In the genomic region with DNA sequence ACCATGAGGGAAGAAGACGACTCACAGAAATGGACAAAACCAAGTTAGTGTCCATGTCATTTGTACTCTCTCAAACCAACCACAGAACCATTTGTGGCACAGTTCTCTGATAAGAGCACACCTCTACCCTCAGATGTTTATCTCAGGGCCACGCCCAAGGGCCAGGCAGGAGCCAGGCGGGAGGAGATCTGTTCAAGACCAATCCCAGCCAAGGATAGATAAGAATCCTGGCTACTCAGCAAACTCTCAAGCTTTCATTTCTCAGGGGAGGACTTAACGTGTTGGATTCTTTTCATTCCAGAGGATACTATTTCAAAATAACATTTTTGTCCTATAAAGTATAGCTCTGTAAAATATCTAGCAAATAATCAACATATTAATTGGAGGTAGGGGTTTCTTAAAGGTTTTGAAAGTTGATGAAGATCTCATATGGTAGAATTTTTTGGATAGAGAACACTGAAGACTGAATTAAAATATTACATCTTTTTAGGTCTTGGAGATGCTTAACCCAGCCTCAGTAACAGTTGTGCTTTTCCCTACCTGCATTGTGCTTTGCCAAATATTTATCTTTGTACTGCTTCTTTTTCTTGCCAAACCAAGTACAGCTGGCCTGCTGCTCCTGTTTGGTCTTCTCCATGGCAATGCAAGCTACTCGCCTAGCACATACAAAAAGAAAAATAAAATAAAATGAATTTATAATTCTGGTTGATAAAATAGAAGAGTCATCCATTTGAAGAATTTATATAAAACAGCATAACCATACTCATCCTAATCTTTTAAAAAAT, we compare ENCODE assay signal across 2 cellular contexts.
TF ChIP-seq lines count a peak whose summit lies in the region.

No MANE protein-coding gene starts in this region.

TF ChIP-seq in A549, 52 proteins besides CTCF, POLR2A, EP300 and RAD21:
- TF ChIP-seq, protein P1, sequence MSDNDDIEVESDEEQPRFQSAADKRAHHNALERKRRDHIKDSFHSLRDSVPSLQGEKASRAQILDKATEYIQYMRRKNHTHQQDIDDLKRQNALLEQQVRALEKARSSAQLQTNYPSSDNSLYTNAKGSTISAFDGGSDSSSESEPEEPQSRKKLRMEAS (IDR thresholded peaks at IDR 0.05), result no peak
- TF ChIP-seq EHF (CRISPR knock-in tag; IDR thresholded peaks at IDR 0.05) (no peak), ZSCAN20 (CRISPR knock-in tag; IDR thresholded peaks at IDR 0.05) (no peak)

TF ChIP-seq in IMR-90, 13 proteins besides CTCF, POLR2A, EP300 and RAD21:
- TF ChIP-seq CEBPB (IDR thresholded peaks at IDR 0.05; ENCODE audit: low read depth, low read length), result no peak
- TF ChIP-seq, protein P2, sequence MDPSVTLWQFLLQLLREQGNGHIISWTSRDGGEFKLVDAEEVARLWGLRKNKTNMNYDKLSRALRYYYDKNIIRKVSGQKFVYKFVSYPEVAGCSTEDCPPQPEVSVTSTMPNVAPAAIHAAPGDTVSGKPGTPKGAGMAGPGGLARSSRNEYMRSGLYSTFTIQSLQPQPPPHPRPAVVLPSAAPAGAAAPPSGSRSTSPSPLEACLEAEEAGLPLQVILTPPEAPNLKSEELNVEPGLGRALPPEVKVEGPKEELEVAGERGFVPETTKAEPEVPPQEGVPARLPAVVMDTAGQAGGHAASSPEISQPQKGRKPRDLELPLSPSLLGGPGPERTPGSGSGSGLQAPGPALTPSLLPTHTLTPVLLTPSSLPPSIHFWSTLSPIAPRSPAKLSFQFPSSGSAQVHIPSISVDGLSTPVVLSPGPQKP (IDR thresholded peaks at IDR 0.05; ENCODE audit: borderline replicate concordance, low read depth, low read length), result no peak
- TF ChIP-seq SMC3 (IDR thresholded peaks at IDR 0.05; ENCODE audit: low read depth, low read length), result no peak
- no peak for TF ChIP-seq MXI1 (IDR thresholded peaks at IDR 0.05; ENCODE audit: borderline replicate concordance, low read depth, low read length)
- no peak for TF ChIP-seq FOS (IDR thresholded peaks at IDR 0.05; ENCODE audit: low read depth, low read length)
- TF ChIP-seq RCOR1 (IDR thresholded peaks at IDR 0.05; ENCODE audit: insufficient replicate concordance, low read length), result no peak
- TF ChIP-seq RFX5 (IDR thresholded peaks at IDR 0.05; ENCODE audit: low read depth, low read length), result no peak
- TF ChIP-seq MAZ (IDR thresholded peaks at IDR 0.05; ENCODE audit: borderline replicate concordance, low read depth, low read length), result no peak
- TF ChIP-seq, protein P3, sequence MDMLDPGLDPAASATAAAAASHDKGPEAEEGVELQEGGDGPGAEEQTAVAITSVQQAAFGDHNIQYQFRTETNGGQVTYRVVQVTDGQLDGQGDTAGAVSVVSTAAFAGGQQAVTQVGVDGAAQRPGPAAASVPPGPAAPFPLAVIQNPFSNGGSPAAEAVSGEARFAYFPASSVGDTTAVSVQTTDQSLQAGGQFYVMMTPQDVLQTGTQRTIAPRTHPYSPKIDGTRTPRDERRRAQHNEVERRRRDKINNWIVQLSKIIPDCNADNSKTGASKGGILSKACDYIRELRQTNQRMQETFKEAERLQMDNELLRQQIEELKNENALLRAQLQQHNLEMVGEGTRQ (IDR thresholded peaks at IDR 0.05; ENCODE audit: low read depth, low read length), result no peak
- TF ChIP-seq BHLHE40 (IDR thresholded peaks at IDR 0.05; ENCODE audit: low read depth, low read length), result no peak
- no peak; the same call in 1 of the 2 replicates for TF ChIP-seq MAFK (IDR thresholded peaks at IDR 0.05; ENCODE audit: low read depth, low read length)
- no peak for TF ChIP-seq NFE2L2 (IDR thresholded peaks at IDR 0.05; ENCODE audit: low read depth, low read length)
- no peak for TF ChIP-seq CHD1 (IDR thresholded peaks at IDR 0.05; ENCODE audit: low read depth, low read length)
